17 cellular contexts compared by ENCODE assay signal in the genomic region with DNA sequence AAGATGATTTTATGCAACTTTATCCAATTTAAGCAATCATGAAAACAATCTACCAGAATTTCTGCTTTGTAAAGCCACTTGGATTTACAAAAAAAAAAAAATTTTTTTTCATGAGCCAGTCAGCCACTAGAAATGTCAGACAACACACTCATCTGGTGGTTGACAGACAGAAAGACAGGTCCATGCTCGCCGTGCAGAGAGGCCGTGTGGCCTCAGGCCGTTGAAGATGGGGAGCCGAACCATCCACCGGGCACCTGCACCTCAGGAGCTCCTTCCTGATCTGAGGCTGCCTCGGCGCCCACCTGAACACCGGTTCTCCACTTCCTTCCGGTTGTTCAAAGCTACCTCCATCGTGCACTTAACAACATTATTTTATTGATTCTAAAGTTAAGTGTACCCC.
DNase-seq lines count a peak whose midpoint lies in the region; ATAC-seq and TF ChIP-seq lines count a peak whose summit lies in the region.
"Had no signal": no experiment of that assay in that cellular context is flagged by ENCODE, and none has a peak within 500 bp of the region (broad histone marks: within the 10 kb centered on the region; RNA-seq: fewer than 3 reads in every experiment).

No MANE protein-coding gene starts in this region.

- intact Hi-C loops in cardiac septum (cut with DNase I) = no loop called here
- intact Hi-C loops in left ventricle myocardium inferior (cut with micrococcal nuclease) = no loop called here

- DNase-seq in cardiac septum (ENCODE audit: low spot score) = peak; percentile 10
- no peak for DNase-seq in left ventricle myocardium inferior
- DNase-seq in RWPE2 (ENCODE audit: low spot score) = no peak
- DNase-seq in epithelial cell of esophagus (ENCODE audit: low read depth) = peak; percentile 25
- DNase-seq in activated CD4-positive, alpha-beta T cell treated with anti-CD3 and anti-CD28 coated beads for 4 hours = no peak
- no peak for DNase-seq in midbrain (lab: John Stamatoyannopoulos, UW)
- DNase-seq: C1 segment of cervical spinal cord; Calu3; CD4-positive, alpha-beta memory T cell; COR-L47; DMS53; DMS79 treated with DMSO at 0.1 percent for 48 hours; GF-D8; H9 had no signal

- H3K27me3 ChIP-seq in left ventricle myocardium inferior (ENCODE audit: low read depth) = peaks cover 8% of the 10 kb centered on the region
- H3K27me3 ChIP-seq in RWPE2 (ENCODE audit: insufficient read depth, poor library complexity, severe bottlenecking) = no peaks in the 10 kb centered on the region

- ATAC-seq in RWPE2 (ENCODE audit: low read depth) (peak; percentile 37; the same call in 1 of the 3 replicates), HG02642 (IDR thresholded peaks at IDR 0.05; ENCODE audit: poor library complexity, unreplicated experiment) (no peak)
- ATAC-seq: GM23338, HCT116 had no signal

- H3K4me3 ChIP-seq in left ventricle myocardium inferior (no peak overlapping the region), RWPE2 (ENCODE audit: severe bottlenecking) (no peak overlapping the region), epithelial cell of esophagus (ENCODE audit: low read length) (no peak overlapping the region)
- H3K4me3 ChIP-seq: GM23338 had no signal

- H3K9me3 ChIP-seq in left ventricle myocardium inferior (replicated peaks) (no peaks in the 10 kb centered on the region), RWPE2 (ENCODE audit: severe bottlenecking) (no peaks in the 10 kb centered on the region)

- H3K27ac ChIP-seq in left ventricle myocardium inferior (replicated peaks) (no peak overlapping the region), RWPE2 (ENCODE audit: poor library complexity, severe bottlenecking) (no peak overlapping the region)

- H3K4me1 ChIP-seq in left ventricle myocardium inferior (no peaks in the 10 kb centered on the region), RWPE2 (ENCODE audit: insufficient read depth, poor library complexity, severe bottlenecking) (peaks cover 8% of the 10 kb centered on the region)

- TF ChIP-seq CTCF in left ventricle myocardium inferior (IDR thresholded peaks at IDR 0.05; ENCODE audit: borderline replicate concordance) (no peak), RWPE2 (IDR thresholded peaks at IDR 0.05; ENCODE audit: poor library complexity, severe bottlenecking) (peak; percentile 35), epithelial cell of esophagus (IDR thresholded peaks at IDR 0.05; ENCODE audit: insufficient read depth, low read depth, low read length, missing control alignments) (no peak)

- H3K36me3 ChIP-seq in left ventricle myocardium inferior (no peaks in the 10 kb centered on the region), RWPE2 (ENCODE audit: low read depth) (no peaks in the 10 kb centered on the region)

Comparison
In these comparisons a context has a peak if more than half of its experiments do, and no peak if none do; other contexts are left out.
1. DNase-seq: peak in cardiac septum (single experiment) and epithelial cell of esophagus (single experiment); none in left ventricle myocardium inferior (single experiment), RWPE2 (single experiment), activated CD4-positive, alpha-beta T cell treated with anti-CD3 and anti-CD28 coated beads for 4 hours (0 of 2) and midbrain (single experiment).